2 cellular contexts compared by ENCODE assay signal in the genomic region with DNA sequence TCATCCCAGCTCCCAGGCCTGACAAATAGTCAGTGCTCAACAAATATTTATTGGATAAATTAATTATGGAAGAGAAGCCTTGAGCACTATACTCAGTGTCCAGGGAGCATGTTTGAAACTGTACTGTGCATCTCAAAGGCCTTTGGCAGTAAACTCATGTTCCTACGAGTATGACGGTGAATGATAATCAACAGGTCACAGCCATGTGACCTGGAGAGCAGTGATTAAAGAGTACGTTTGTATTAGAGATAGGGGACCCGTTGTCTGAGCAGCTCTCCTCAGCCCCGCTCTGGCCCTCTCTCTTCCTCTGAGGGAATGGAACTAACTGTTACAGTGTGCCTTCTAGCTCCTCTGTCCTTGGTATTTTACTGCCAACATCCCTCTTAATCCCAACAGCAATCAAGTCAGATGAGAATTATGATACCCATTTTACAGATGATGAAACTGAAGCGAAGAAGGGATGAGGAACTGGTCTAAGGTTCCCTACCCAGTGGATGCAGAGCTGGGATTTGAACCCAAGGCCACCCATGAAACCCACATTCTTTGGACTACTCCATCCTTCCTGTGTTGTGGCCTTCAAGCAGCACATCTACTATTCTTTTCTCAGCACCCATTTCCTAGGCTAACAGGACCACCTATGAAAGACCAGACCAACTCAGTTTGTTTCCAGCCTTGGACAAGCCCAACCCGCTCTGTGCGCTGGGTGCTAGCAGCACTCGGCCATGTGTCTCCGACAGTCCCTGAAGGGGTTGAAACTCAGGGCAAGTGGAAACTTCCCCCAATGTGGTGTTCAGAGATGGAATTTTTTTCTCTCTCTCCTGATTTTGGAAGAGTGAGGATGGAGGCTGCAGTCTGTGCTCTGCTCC.
TF ChIP-seq lines count a peak whose summit lies in the region.

No MANE protein-coding gene starts in this region.

TF ChIP-seq in HEK293, 187 proteins besides CTCF, POLR2A, EP300 and RAD21 (continues in another document):
- TF ChIP-seq TRIM28 (IDR thresholded peaks at IDR 0.05; ENCODE audit: borderline replicate concordance, low read length) (0 out of 2 replicates have a peak, but pooled peaks have one; percentile 7), ZBTB21 (tag by site-specific recombination; IDR thresholded peaks at IDR 0.05) (no peak), ZNF335 (tag by site-specific recombination; conservative IDR thresholded peaks at IDR 0.05) (no peak), ZNF16 (tag by site-specific recombination; IDR thresholded peaks at IDR 0.05; ENCODE audit: low read depth) (no peak), ZBTB1 (tag by site-specific recombination; IDR thresholded peaks at IDR 0.05) (no peak), KLF8 (tag by site-specific recombination; IDR thresholded peaks at IDR 0.05) (no peak), SCRT2 (tag by site-specific recombination; IDR thresholded peaks at IDR 0.05) (peak; percentile 70), ZNF426 (tag by site-specific recombination; IDR thresholded peaks at IDR 0.05) (no peak), ZBTB8A (tag by site-specific recombination; IDR thresholded peaks at IDR 0.05) (no peak), ZNF707 (tag by site-specific recombination; IDR thresholded peaks at IDR 0.05) (no peak), YY2 (tag by site-specific recombination; IDR thresholded peaks at IDR 0.05) (no peak), ZNF302 (tag by site-specific recombination; IDR thresholded peaks at IDR 0.05; ENCODE audit: low read depth) (no peak), ZNF521 (tag by site-specific recombination; IDR thresholded peaks at IDR 0.05) (no peak), ZNF24 (tag by site-specific recombination; IDR thresholded peaks at IDR 0.05) (no peak)
- TF ChIP-seq, protein P1, sequence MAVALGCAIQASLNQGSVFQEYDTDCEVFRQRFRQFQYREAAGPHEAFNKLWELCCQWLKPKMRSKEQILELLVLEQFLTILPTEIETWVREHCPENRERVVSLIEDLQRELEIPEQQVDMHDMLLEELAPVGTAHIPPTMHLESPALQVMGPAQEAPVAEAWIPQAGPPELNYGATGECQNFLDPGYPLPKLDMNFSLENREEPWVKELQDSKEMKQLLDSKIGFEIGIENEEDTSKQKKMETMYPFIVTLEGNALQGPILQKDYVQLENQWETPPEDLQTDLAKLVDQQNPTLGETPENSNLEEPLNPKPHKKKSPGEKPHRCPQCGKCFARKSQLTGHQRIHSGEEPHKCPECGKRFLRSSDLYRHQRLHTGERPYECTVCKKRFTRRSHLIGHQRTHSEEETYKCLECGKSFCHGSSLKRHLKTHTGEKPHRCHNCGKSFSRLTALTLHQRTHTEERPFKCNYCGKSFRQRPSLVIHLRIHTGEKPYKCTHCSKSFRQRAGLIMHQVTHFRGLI (tag by site-specific recombination; IDR thresholded peaks at IDR 0.05): peak; percentile 95
- TF ChIP-seq, protein P2, sequence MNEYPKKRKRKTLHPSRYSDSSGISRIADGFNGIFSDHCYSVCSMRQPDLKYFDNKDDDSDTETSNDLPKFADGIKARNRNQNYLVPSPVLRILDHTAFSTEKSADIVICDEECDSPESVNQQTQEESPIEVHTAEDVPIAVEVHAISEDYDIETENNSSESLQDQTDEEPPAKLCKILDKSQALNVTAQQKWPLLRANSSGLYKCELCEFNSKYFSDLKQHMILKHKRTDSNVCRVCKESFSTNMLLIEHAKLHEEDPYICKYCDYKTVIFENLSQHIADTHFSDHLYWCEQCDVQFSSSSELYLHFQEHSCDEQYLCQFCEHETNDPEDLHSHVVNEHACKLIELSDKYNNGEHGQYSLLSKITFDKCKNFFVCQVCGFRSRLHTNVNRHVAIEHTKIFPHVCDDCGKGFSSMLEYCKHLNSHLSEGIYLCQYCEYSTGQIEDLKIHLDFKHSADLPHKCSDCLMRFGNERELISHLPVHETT (tag by site-specific recombination; IDR thresholded peaks at IDR 0.05): no peak
- TF ChIP-seq, protein P3, sequence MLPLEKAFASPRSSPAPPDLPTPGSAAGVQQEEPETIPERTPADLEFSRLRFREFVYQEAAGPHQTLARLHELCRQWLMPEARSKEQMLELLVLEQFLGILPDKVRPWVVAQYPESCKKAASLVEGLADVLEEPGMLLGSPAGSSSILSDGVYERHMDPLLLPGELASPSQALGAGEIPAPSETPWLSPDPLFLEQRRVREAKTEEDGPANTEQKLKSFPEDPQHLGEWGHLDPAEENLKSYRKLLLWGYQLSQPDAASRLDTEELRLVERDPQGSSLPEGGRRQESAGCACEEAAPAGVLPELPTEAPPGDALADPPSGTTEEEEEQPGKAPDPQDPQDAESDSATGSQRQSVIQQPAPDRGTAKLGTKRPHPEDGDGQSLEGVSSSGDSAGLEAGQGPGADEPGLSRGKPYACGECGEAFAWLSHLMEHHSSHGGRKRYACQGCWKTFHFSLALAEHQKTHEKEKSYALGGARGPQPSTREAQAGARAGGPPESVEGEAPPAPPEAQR (tag by site-specific recombination; IDR thresholded peaks at IDR 0.05): no peak
- TF ChIP-seq, protein P4, sequence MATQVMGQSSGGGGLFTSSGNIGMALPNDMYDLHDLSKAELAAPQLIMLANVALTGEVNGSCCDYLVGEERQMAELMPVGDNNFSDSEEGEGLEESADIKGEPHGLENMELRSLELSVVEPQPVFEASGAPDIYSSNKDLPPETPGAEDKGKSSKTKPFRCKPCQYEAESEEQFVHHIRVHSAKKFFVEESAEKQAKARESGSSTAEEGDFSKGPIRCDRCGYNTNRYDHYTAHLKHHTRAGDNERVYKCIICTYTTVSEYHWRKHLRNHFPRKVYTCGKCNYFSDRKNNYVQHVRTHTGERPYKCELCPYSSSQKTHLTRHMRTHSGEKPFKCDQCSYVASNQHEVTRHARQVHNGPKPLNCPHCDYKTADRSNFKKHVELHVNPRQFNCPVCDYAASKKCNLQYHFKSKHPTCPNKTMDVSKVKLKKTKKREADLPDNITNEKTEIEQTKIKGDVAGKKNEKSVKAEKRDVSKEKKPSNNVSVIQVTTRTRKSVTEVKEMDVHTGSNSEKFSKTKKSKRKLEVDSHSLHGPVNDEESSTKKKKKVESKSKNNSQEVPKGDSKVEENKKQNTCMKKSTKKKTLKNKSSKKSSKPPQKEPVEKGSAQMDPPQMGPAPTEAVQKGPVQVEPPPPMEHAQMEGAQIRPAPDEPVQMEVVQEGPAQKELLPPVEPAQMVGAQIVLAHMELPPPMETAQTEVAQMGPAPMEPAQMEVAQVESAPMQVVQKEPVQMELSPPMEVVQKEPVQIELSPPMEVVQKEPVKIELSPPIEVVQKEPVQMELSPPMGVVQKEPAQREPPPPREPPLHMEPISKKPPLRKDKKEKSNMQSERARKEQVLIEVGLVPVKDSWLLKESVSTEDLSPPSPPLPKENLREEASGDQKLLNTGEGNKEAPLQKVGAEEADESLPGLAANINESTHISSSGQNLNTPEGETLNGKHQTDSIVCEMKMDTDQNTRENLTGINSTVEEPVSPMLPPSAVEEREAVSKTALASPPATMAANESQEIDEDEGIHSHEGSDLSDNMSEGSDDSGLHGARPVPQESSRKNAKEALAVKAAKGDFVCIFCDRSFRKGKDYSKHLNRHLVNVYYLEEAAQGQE (tag by site-specific recombination; IDR thresholded peaks at IDR 0.05): peak; percentile 71
- TF ChIP-seq, protein P5, sequence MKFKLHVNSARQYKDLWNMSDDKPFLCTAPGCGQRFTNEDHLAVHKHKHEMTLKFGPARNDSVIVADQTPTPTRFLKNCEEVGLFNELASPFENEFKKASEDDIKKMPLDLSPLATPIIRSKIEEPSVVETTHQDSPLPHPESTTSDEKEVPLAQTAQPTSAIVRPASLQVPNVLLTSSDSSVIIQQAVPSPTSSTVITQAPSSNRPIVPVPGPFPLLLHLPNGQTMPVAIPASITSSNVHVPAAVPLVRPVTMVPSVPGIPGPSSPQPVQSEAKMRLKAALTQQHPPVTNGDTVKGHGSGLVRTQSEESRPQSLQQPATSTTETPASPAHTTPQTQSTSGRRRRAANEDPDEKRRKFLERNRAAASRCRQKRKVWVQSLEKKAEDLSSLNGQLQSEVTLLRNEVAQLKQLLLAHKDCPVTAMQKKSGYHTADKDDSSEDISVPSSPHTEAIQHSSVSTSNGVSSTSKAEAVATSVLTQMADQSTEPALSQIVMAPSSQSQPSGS (tag by site-specific recombination; IDR thresholded peaks at IDR 0.05; ENCODE audit: low read depth): no peak

TF ChIP-seq in H1, 55 proteins besides CTCF, POLR2A, EP300 and RAD21:
- no peak for TF ChIP-seq TCF12 (IDR thresholded peaks at IDR 0.05; ENCODE audit: low read depth, low read length)
- TF ChIP-seq GTF2F1 (IDR thresholded peaks at IDR 0.05; ENCODE audit: borderline replicate concordance, low read depth, low read length): no peak
- TF ChIP-seq POLR2AphosphoS5 (IDR thresholded peaks at IDR 0.05; ENCODE audit: low read depth, low read length): peak; percentile 7; the same call in 1 of the 2 replicates
TF ChIP-seq in H1: peak in this region for 1.
